Comparison of ENCODE assay signal across 11 cellular contexts in the genomic region with DNA sequence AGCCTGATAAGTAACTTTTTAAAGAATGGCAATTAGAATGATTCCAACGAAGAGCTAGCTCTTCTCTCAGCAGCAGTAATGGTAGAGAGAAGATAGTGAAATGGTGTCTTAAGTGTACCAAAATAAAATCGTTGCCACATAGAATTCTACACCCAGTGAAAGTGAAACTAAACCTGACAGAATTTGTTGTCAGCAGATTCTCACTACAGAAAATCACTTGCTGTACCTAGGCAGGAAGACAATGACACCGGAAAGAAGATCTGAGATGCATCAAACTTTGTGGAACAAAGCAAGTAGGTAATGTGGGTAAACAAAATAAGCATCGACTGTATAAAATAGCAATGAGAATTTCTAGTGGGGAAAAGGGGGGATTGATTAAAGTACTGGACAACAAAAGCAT. TPM values are rescaled to one million over a fixed set of nuclear protein-coding genes. Genes with fewer than 3 reads are reported as not detected.
DNase-seq lines count a peak whose midpoint lies in the region.
"Had no signal": no experiment of that assay in that cellular context is flagged by ENCODE, and none has a peak within 500 bp of the region (broad histone marks: within the 10 kb centered on the region; RNA-seq: fewer than 3 reads in every experiment).

No MANE protein-coding gene starts in this region.

- H3K27me3 Mint-ChIP-seq in activated naive CD4-positive, alpha-beta T cell treated with anti-CD3 and anti-CD28 coated beads, Interleukin-2, amount 10 ng/mL, durations not matched to agents 7 days and 5 days = peaks cover 6% of the 10 kb centered on the region

- H3K9me3 Mint-ChIP-seq in activated naive CD4-positive, alpha-beta T cell treated with anti-CD3 and anti-CD28 coated beads, Interleukin-2, amount 10 ng/mL, durations not matched to agents 7 days and 5 days = peaks cover 20% of the 10 kb centered on the region

- H3K9me3 ChIP-seq in MG63 (peaks cover 2% of the 10 kb centered on the region; the same call in 1 of the 2 replicates), thymus (ENCODE audit: control insufficient read depth) (no peaks in the 10 kb centered on the region)
- H3K9me3 ChIP-seq: testis had no signal

- in situ Hi-C loops in G401 (cut with HindIII; ENCODE audit: low sequenced_read_pairs) = no loop called here

- H3K36me3 ChIP-seq in MG63 (no peaks in the 10 kb centered on the region), thymus (ENCODE audit: control insufficient read depth, insufficient read depth) (no peaks in the 10 kb centered on the region)

- H3K4me3 Mint-ChIP-seq in activated naive CD4-positive, alpha-beta T cell treated with anti-CD3 and anti-CD28 coated beads, Interleukin-2, amount 10 ng/mL, durations not matched to agents 7 days and 5 days = peak overlapping the region; percentile 45

- peaks cover 14% of the 10 kb centered on the region for H3K36me3 Mint-ChIP-seq in activated naive CD4-positive, alpha-beta T cell treated with anti-CD3 and anti-CD28 coated beads, Interleukin-2, amount 10 ng/mL, durations not matched to agents 7 days and 5 days

- peak overlapping the region; percentile 39 for H3K4me3 ChIP-seq in MG63
- no peak overlapping the region for H3K4me3 ChIP-seq in thymus (ENCODE audit: low read length)

- no peaks in the 10 kb centered on the region for H3K27me3 ChIP-seq in MG63
- H3K27me3 ChIP-seq in thymus (ENCODE audit: control insufficient read depth, insufficient read depth) = no peaks in the 10 kb centered on the region
- H3K27me3 ChIP-seq: testis had no signal

- H3K4me1 Mint-ChIP-seq in activated naive CD4-positive, alpha-beta T cell treated with anti-CD3 and anti-CD28 coated beads, Interleukin-2, amount 10 ng/mL, durations not matched to agents 7 days and 5 days = peaks cover 23% of the 10 kb centered on the region

- peaks cover 3% of the 10 kb centered on the region for H3K4me1 ChIP-seq in thymus (ENCODE audit: control insufficient read depth, insufficient read depth, low read length)
- H3K4me1 ChIP-seq: testis had no signal

- CTCF ChIA-PET in activated naive CD4-positive, alpha-beta T cell treated with anti-CD3 and anti-CD28 coated beads, Interleukin-2, amount 10 ng/mL, durations not matched to agents 7 days and 5 days (lab: Charles Lee) = interaction anchor here (1.3 kb wide), 2 partner anchors 12 to 424 kb away, joined by 4 to 11 read pairs; no protein-coding TSS in a partner anchor

- WGBS in thymus = 31% methylated on average over 4 of the region's 4 CpGs

- no peak for DNase-seq in activated naive CD4-positive, alpha-beta T cell treated with anti-CD3 and anti-CD28 coated beads, Interleukin-2, amount 10 ng/mL, durations not matched to agents 7 days and 5 days
- DNase-seq in activated naive CD4-positive, alpha-beta T cell treated with Interleukin-2 at 50 U/mL for 16 hours = no peak
- DNase-seq in MG63 (no peak), NCI-H1436 treated with DMSO at 0.1 percent for 48 hours (lab: John Stamatoyannopoulos, UW) (no peak), NCI-H2227 treated with DMSO at 0.1 percent for 48 hours (lab: John Stamatoyannopoulos, UW) (no peak), G401 (ENCODE audit: low spot score) (no peak)
- peak; percentile 52 for DNase-seq in central memory CD4-positive, alpha-beta T cell
- DNase-seq: caudate nucleus, mesendoderm, testis had no signal

- H3K27ac Mint-ChIP-seq in activated naive CD4-positive, alpha-beta T cell treated with anti-CD3 and anti-CD28 coated beads, Interleukin-2, amount 10 ng/mL, durations not matched to agents 7 days and 5 days = peak overlapping the region; percentile 91

- H3K27ac ChIP-seq in thymus (ENCODE audit: low read depth) = peak overlapping the region; percentile 92
- H3K27ac ChIP-seq: testis had no signal

RNA-seq across cellular contexts. Expression of a gene that starts 20.7 kb away (rescaled TPM):
- 1.7 and 5.1 TPM in 2 replicates for total RNA-seq in MG63 (2014; rRNA removed; shearing (Covaris generic); ENCODE audit: low replicate concordance)
- 6.1 TPM for polyA plus RNA-seq in thymus
- total RNA-seq in G401 (2014; rRNA removed; shearing (Covaris generic)) = not detected in 2 replicates
